In the genomic region with DNA sequence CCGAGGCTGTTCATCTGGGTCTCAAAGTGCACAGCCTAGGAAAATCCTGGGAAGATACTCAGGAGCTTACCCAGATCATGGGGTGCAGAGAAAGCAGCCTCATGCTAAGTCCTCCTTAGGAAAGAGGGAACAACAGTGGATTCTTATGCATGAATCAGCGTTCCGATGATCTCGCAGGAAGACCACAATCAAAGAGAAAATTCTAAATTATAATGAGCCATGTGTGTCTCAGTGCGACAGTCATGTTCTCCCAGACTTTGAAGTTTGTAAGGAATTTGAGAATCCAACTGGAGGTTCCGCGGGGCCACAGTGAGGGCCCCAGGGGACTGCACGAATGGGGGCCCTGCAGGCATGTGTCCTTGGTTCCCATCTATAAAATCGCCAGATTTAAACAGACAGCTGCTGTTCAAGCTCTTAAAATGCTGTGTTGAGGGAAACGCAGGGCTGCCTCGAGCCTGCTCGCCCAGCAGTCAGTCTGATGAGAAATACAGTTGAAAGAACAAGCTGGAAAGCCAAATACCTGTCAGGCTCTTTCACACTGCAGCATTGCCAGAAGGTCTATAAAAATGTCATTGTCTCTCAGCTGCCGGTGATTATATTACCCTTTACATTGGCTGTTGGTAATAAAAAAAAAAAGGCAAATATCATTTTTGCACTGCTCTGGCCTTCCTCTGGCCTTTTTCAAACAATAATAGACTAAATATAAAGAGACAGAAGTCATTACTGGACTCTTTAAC, we compare ENCODE assay signal across 14 cellular contexts.
DNase-seq lines count a peak whose midpoint lies in the region; ATAC-seq and TF ChIP-seq lines count a peak whose summit lies in the region.
"Had no signal": no experiment of that assay in that cellular context is flagged by ENCODE, and none has a peak within 500 bp of the region (broad histone marks: within the 10 kb centered on the region; RNA-seq: fewer than 3 reads in every experiment).

No MANE protein-coding gene starts in this region.

- H2AK5ac ChIP-seq in IMR-90 (ENCODE audit: low read depth, low read length) = no peak overlapping the region

- DNase-seq in ELR (ENCODE audit: low read depth) = peak; percentile 42
- peak; percentile 28 for DNase-seq in IMR-90
- DNase-seq in fibroblast of mammary gland (ENCODE audit: low read depth) = peak; percentile 34
- no peak for DNase-seq in activated CD4-positive, CD25-positive, alpha-beta regulatory T cell (lab: John Stamatoyannopoulos, UW)
- no peak for DNase-seq in NCI-H2081 treated with DMSO at 0.1 percent for 48 hours (lab: John Stamatoyannopoulos, UW)
- DNase-seq: activated B cell treated with CpG ODN at 0.5 μM for 24 hours, amniotic stem cell, DMS79, midbrain, T-helper 2 cell had no signal

- H2BK5ac ChIP-seq in IMR-90 (ENCODE audit: low read depth, low read length, poor library complexity, severe bottlenecking) = no peak overlapping the region

- H4K20me1 ChIP-seq in IMR-90 (ENCODE audit: insufficient read depth, low read length) (no peaks in the 10 kb centered on the region), neural cell (ENCODE audit: insufficient read depth) (no peaks in the 10 kb centered on the region)

- CTCF ChIA-PET in IMR-90 (lab: Yijun Ruan, JAX) = interaction anchor here (0.7 kb wide), 1 partner anchor 19 kb away, joined by 4 read pairs; no protein-coding TSS in a partner anchor

- dilution Hi-C loops in IMR-90 (cut with HindIII; ENCODE audit: low sequenced_read_pairs, unreplicated experiment) = no loop called here

- H3K36me3 ChIP-seq in IMR-90 (ENCODE audit: control insufficient read depth, insufficient read depth, low read length) (no peaks in the 10 kb centered on the region), neural cell (ENCODE audit: insufficient read depth, low read length) (no peaks in the 10 kb centered on the region)

- H3K27ac ChIP-seq in IMR-90 (ENCODE audit: insufficient read depth, low read length) (no peak overlapping the region), neural cell (ENCODE audit: low read length) (peak overlapping the region; percentile 20)
- H3K27ac ChIP-seq: C4-2B had no signal

- no peak for TF ChIP-seq EP300 in neural cell (conservative IDR thresholded peaks at IDR 0.05; ENCODE audit: poor library complexity, severe bottlenecking)

- no TSS peak for BruUV-seq in IMR-90 (replicated peaks; lab: Mats Ljungman, UMichigan)

- POLR2A ChIA-PET in IMR-90 (lab: Charles Lee; ENCODE audit: unreplicated experiment) = interaction anchor here (0.6 kb wide), 1 partner anchor 389 kb away, joined by 3 read pairs; no protein-coding TSS in a partner anchor

- no peak for TF ChIP-seq CTCF in IMR-90 (conservative IDR thresholded peaks at IDR 0.05; ENCODE audit: low read depth, low read length)
- no peak for TF ChIP-seq CTCF in fibroblast of mammary gland (conservative IDR thresholded peaks at IDR 0.05; ENCODE audit: control insufficient read depth, insufficient read depth, low read depth, low read length)
- no peak for TF ChIP-seq CTCF in neural cell (IDR thresholded peaks at IDR 0.05; ENCODE audit: poor library complexity, severe bottlenecking)

- no peak overlapping the region for H2BK120ac ChIP-seq in IMR-90 (ENCODE audit: low read depth, low read length)

- H2BK15ac ChIP-seq in IMR-90 (ENCODE audit: low read depth, low read length) = no peak overlapping the region

- ATAC-seq in IMR-90 (ENCODE audit: low read depth) (no peak), GM18907 (IDR thresholded peaks at IDR 0.05; ENCODE audit: unreplicated experiment) (no peak)

- H3K18ac ChIP-seq in IMR-90 (ENCODE audit: low read depth, low read length) = no peak overlapping the region

- TF ChIP-seq RAD21 in IMR-90 (IDR thresholded peaks at IDR 0.05; ENCODE audit: low read length) (no peak), neural cell (conservative IDR thresholded peaks at IDR 0.05) (no peak)

- no peaks in the 10 kb centered on the region for H3K9me1 ChIP-seq in IMR-90 (ENCODE audit: insufficient read depth, low read length)

- H2BK20ac ChIP-seq in IMR-90 (ENCODE audit: low read depth, low read length) = no peak overlapping the region

- H3K4me2 ChIP-seq in IMR-90 (ENCODE audit: low read depth, low read length) (no peak overlapping the region), neural cell (ENCODE audit: low read length) (no peak overlapping the region)

- no peak overlapping the region for H3K4ac ChIP-seq in IMR-90 (ENCODE audit: low read depth, low read length)

- H4K91ac ChIP-seq in IMR-90 (ENCODE audit: insufficient read depth, low read depth, low read length) = no peak overlapping the region

- H3K4me3 ChIP-seq in IMR-90 (ENCODE audit: insufficient read depth, low read depth, low read length) (no peak overlapping the region), fibroblast of mammary gland (ENCODE audit: control insufficient read depth, low read depth, low read length) (no peak overlapping the region), neural cell (ENCODE audit: low read length) (no peak overlapping the region)
- H3K4me3 ChIP-seq: skin epidermis had no signal

- H3K9me3 ChIP-seq in IMR-90 (ENCODE audit: control insufficient read depth, insufficient read depth, low read length) (no peaks in the 10 kb centered on the region), neural cell (ENCODE audit: low read length) (no peaks in the 10 kb centered on the region)

- no peaks in the 10 kb centered on the region for H3K4me1 ChIP-seq in IMR-90 (ENCODE audit: control insufficient read depth, insufficient read depth, low read length)

- H3F3A ChIP-seq in neural cell (ENCODE audit: insufficient read depth, low read length, poor library complexity, severe bottlenecking) = no peaks in the 10 kb centered on the region

- in situ Hi-C loops in IMR-90 (cut with MboI; ENCODE audit: low sequenced_read_pairs) = no loop called here

- no peak overlapping the region for H3K56ac ChIP-seq in IMR-90 (ENCODE audit: extremely low read depth, insufficient read depth, low read length)

- WGBS in IMR-90 (ENCODE audit: extremely low coverage in 2 of 2, insufficient read length in 1 of 2), 2 experiments = 29% methylated on average over 3 of the region's 13 CpGs; no CpG with 5 or more reads in 1 of the 2 experiments

- H4K5ac ChIP-seq in IMR-90 (ENCODE audit: low read depth, low read length) = no peak overlapping the region

- H3K27me3 ChIP-seq in IMR-90 (ENCODE audit: control insufficient read depth, insufficient read depth, low read length) (peaks cover 2% of the 10 kb centered on the region; the same call in 1 of the 2 replicates), neural cell (ENCODE audit: insufficient read depth, low read depth, low read length) (no peaks in the 10 kb centered on the region)

- no peaks in the 10 kb centered on the region for H3K79me1 ChIP-seq in IMR-90 (ENCODE audit: low read depth in 1 of 2, low read length in 2 of 2)

- no peaks in the 10 kb centered on the region for H3K9me2 ChIP-seq in neural cell (ENCODE audit: insufficient read depth, low read length)

- H3K79me2 ChIP-seq in neural cell (replicated peaks; ENCODE audit: insufficient read depth, low read length) = no peaks in the 10 kb centered on the region

- H3K9ac ChIP-seq in IMR-90 (ENCODE audit: low read depth, low read length) (no peak overlapping the region), neural cell (ENCODE audit: low read length) (peak overlapping the region; percentile 15)

- no peak for TF ChIP-seq POLR2A in IMR-90 (IDR thresholded peaks at IDR 0.05; ENCODE audit: low read depth, low read length)

- 0 out of 2 replicates have a peak overlapping the region, but pooled peaks have one; percentile 25 for H3K14ac ChIP-seq in IMR-90 (replicated peaks; ENCODE audit: low read depth, low read length)

- no peak overlapping the region for H4K8ac ChIP-seq in IMR-90 (ENCODE audit: low read depth in 2 of 2, low read length in 2 of 2)

- H2AK9ac ChIP-seq in IMR-90 (replicated peaks; ENCODE audit: low read depth, low read length, poor library complexity) = no peak overlapping the region

- no peak overlapping the region for H3K23ac ChIP-seq in IMR-90 (ENCODE audit: low read depth, low read length)

- intact Hi-C loops in IMR-90 (cut with micrococcal nuclease) = no loop called here

- H2AFZ ChIP-seq in IMR-90 (replicated peaks; ENCODE audit: low read length, poor library complexity) (peak overlapping the region; percentile 16), neural cell (ENCODE audit: low read depth, low read length) (no peak overlapping the region)

TF ChIP-seq in IMR-90, 13 proteins besides CTCF, POLR2A, EP300 and RAD21 (continues in another document):
- TF ChIP-seq, protein P1, sequence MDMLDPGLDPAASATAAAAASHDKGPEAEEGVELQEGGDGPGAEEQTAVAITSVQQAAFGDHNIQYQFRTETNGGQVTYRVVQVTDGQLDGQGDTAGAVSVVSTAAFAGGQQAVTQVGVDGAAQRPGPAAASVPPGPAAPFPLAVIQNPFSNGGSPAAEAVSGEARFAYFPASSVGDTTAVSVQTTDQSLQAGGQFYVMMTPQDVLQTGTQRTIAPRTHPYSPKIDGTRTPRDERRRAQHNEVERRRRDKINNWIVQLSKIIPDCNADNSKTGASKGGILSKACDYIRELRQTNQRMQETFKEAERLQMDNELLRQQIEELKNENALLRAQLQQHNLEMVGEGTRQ (IDR thresholded peaks at IDR 0.05; ENCODE audit: low read depth, low read length) = no peak
- no peak for TF ChIP-seq MXI1 (IDR thresholded peaks at IDR 0.05; ENCODE audit: borderline replicate concordance, low read depth, low read length)
- no peak for TF ChIP-seq MAFK (IDR thresholded peaks at IDR 0.05; ENCODE audit: low read depth, low read length)

TF ChIP-seq in neural cell, 6 proteins besides CTCF, POLR2A, EP300 and RAD21 (continues in another document):
- TF ChIP-seq EZH2 (IDR thresholded peaks at IDR 0.05; ENCODE audit: borderline replicate concordance, insufficient read depth, low read length, poor library complexity, severe bottlenecking) (no peak), SMC3 (conservative IDR thresholded peaks at IDR 0.05; ENCODE audit: poor library complexity) (no peak)

Comparison
In these comparisons a context has a peak if more than half of its experiments do, and no peak if none do; other contexts are left out.
1. DNase-seq: peak in ELR (single experiment), IMR-90 (single experiment) and fibroblast of mammary gland (single experiment); none in activated CD4-positive, CD25-positive, alpha-beta regulatory T cell (0 of 4) and NCI-H2081 treated with DMSO at 0.1 percent for 48 hours (single experiment).